20 cellular contexts compared by ENCODE assay signal in genomic region chr1:241286486-241286885, GRCh38.
"Had no signal": no experiment of that assay in that cellular context is flagged by ENCODE, and none has a peak within 500 bp of the region (broad histone marks: within the 10 kb centered on the region; RNA-seq: fewer than 3 reads in every experiment).

No MANE protein-coding gene starts in this region.

- DNase-seq: IMR-90, Karpas-422, KG1, MM.1S, NCI-H1092 treated with DMSO at 0.1 percent for 48 hours, NCI-H1417 treated with DMSO at 0.1 percent for 48 hours, NCI-H146, NCI-H1694 treated with DMSO at 0.1 percent for 48 hours, NCI-H1930, NCI-H2081, NCI-H2107, NCI-H2171, NCI-H226, NCI-H524, NCI-H526 treated with DMSO at 0.1 percent for 48 hours, NCI-H774, Right ventricle myocardium superior, RPMI8226, SIG-M5 had no signal

- ATAC-seq: HepG2 had no signal
